Comparison of ENCODE assay signal across 16 cellular contexts in the genomic region with DNA sequence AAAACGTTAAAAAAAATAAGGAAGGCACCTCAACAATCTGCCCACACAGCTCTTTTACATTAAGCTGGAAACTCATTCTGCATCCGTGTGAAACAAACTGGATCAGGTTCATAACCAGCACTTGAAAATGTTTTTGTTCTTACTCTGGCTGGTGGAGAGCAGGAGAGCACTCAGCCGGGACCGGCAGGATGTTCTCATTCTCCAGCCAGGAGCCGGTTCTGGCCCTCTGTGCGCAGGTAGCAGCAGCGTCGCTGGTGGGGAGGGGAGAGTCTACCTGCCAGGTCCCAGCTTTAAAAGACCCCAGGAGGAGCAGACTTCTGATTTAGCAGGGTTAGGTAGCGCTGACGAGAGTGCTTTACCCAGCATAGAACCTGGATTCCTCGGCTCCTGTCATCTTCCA.
DNase-seq lines count a peak whose midpoint lies in the region; ATAC-seq and TF ChIP-seq lines count a peak whose summit lies in the region.
"Had no signal": no experiment of that assay in that cellular context is flagged by ENCODE, and none has a peak within 500 bp of the region (broad histone marks: within the 10 kb centered on the region; RNA-seq: fewer than 3 reads in every experiment).

No MANE protein-coding gene starts in this region.

- ATAC-seq in T-helper 17 cell, result no peak
- ATAC-seq: GM23338, SK-N-SH treated with all-trans-retinoic acid at 6 μM for 48 hours had no signal

- no peaks in the 10 kb centered on the region for H3K9me3 ChIP-seq in T-helper 17 cell (ENCODE audit: control insufficient read depth, low read length, poor library complexity, severe bottlenecking)

- DNase-seq in DMS153 (lab: John Stamatoyannopoulos, UW) (peak; percentile 34), NCI-H2107 (lab: John Stamatoyannopoulos, UW) (peak; percentile 56), NCI-H510A treated with DMSO at 0.1 percent for 48 hours (lab: John Stamatoyannopoulos, UW) (peak; percentile 85), osteocyte (ENCODE audit: extremely low spot score, unreplicated experiment) (peak; percentile 53), DMS53 treated with DMSO at 0.1 percent for 48 hours (lab: John Stamatoyannopoulos, UW; ENCODE audit: unreplicated experiment) (no peak), NCI-H748 treated with DMSO at 0.1 percent for 48 hours (lab: John Stamatoyannopoulos, UW) (no peak), OCI-M2 (lab: John Stamatoyannopoulos, UW; ENCODE audit: unreplicated experiment) (no peak), T-helper 17 cell (no peak)
- DNase-seq: CD4-positive, alpha-beta memory T cell; GF-D8; NCI-H1436; NCI-H2081; NCI-H524 treated with DMSO at 0.1 percent for 48 hours; SHP77 treated with DMSO at 0.1 percent for 48 hours had no signal

- no peaks in the 10 kb centered on the region for H3K4me1 Mint-ChIP-seq in osteocyte (ENCODE audit: unreplicated experiment)
- H3K4me1 Mint-ChIP-seq in T-helper 17 cell, result no peaks in the 10 kb centered on the region
- H3K4me1 Mint-ChIP-seq: CD4-positive, alpha-beta memory T cell; GM23338 had no signal

- TF ChIP-seq CTCF in osteocyte (IDR thresholded peaks at IDR 0.05), result no peak

- no peaks in the 10 kb centered on the region for H3K36me3 Mint-ChIP-seq in osteocyte (ENCODE audit: unreplicated experiment)
- no peaks in the 10 kb centered on the region for H3K36me3 Mint-ChIP-seq in T-helper 17 cell (ENCODE audit: low read depth)
- H3K36me3 Mint-ChIP-seq: CD4-positive, alpha-beta memory T cell had no signal

- H3K27me3 Mint-ChIP-seq in osteocyte (ENCODE audit: unreplicated experiment) (no peaks in the 10 kb centered on the region), T-helper 17 cell (peaks cover 6% of the 10 kb centered on the region)

- H3K4me3 Mint-ChIP-seq in osteocyte (ENCODE audit: unreplicated experiment), result no peak overlapping the region
- H3K4me3 Mint-ChIP-seq in T-helper 17 cell, result no peak overlapping the region
- H3K4me3 Mint-ChIP-seq: CD4-positive, alpha-beta memory T cell; GM23338 had no signal

- no peak overlapping the region for H3K27ac Mint-ChIP-seq in osteocyte (ENCODE audit: unreplicated experiment)
- H3K27ac Mint-ChIP-seq in T-helper 17 cell, result no peak overlapping the region
- H3K27ac Mint-ChIP-seq: CD4-positive, alpha-beta memory T cell; GM23338 had no signal

- H3K9me3 Mint-ChIP-seq in osteocyte (ENCODE audit: unreplicated experiment), result peaks cover 29% of the 10 kb centered on the region

Comparison
In these comparisons a context has a peak if more than half of its experiments do, and no peak if none do; other contexts are left out.
1. DNase-seq: peak in DMS153 (single experiment), NCI-H2107 (single experiment), NCI-H510A treated with DMSO at 0.1 percent for 48 hours (single experiment) and osteocyte (single experiment); none in DMS53 treated with DMSO at 0.1 percent for 48 hours (single experiment), NCI-H748 treated with DMSO at 0.1 percent for 48 hours (single experiment), OCI-M2 (single experiment) and T-helper 17 cell (0 of 3).